ENCODE assay signal across 37 cellular contexts in genomic region chr14:97354119-97354722, GRCh38.
DNase-seq lines count a peak whose midpoint lies in the region; ATAC-seq, FAIRE-seq and TF ChIP-seq lines count a peak whose summit lies in the region.
"Had no signal": no experiment of that assay in that cellular context is flagged by ENCODE, and none has a peak within 500 bp of the region (broad histone marks: within the 10 kb centered on the region; RNA-seq: fewer than 3 reads in every experiment).

No MANE protein-coding gene starts in this region.

- H3K27ac ChIP-seq in GM12878 (ENCODE audit: control insufficient read depth, insufficient read depth), result no peak overlapping the region
- H3K27ac ChIP-seq in foreskin keratinocyte, result no peak overlapping the region
- peak overlapping the region; percentile 53 for H3K27ac ChIP-seq in neural cell (ENCODE audit: low read length)
- H3K27ac ChIP-seq: 22Rv1; A549; BLaER1; BLaER1 treated with 17β-estradiol and CSF1 and Interleukin-3, amounts not matched to agents 10 nM and 100 nM; C4-2B had no signal

- H3K9me2 ChIP-seq in neural cell (ENCODE audit: insufficient read depth, low read length), result no peaks in the 10 kb centered on the region

- in situ Hi-C loops in GM12878 (cut with MboI), result no loop called here

- no peak for TF ChIP-seq POLR2A in GM12878 (IDR thresholded peaks at IDR 0.05; ENCODE audit: low read depth, low read length)

- no peak for FAIRE-seq in GM12878 (lab: Jason Lieb, UNC)
- FAIRE-seq: A204.1, A549, D721Med had no signal

- H3K4me2 ChIP-seq in GM12878 (ENCODE audit: control insufficient read depth, insufficient read depth), result no peak overlapping the region
- no peak overlapping the region for H3K4me2 ChIP-seq in neural cell (ENCODE audit: low read length)
- H3K4me2 ChIP-seq: A549; BLaER1; BLaER1 treated with 17β-estradiol and CSF1 and Interleukin-3, amounts not matched to agents 10 nM and 100 nM had no signal

- H3K4me1 Mint-ChIP-seq in activated naive CD4-positive, alpha-beta T cell treated with anti-CD3 and anti-CD28 coated beads, Interleukin-2, amount 50 U/mL, for 24 hours, result no peaks in the 10 kb centered on the region
- H3K4me1 Mint-ChIP-seq: B cell, CD14-positive monocyte had no signal

- TF ChIP-seq RAD21 in GM12878 (IDR thresholded peaks at IDR 0.05; ENCODE audit: insufficient read depth, low read depth, low read length), result peak; percentile 14; the same call in 1 of the 2 replicates
- peak; percentile 68 for TF ChIP-seq RAD21 in neural cell (conservative IDR thresholded peaks at IDR 0.05)

- H3K9ac ChIP-seq in GM12878 (ENCODE audit: control insufficient read depth, insufficient read depth, low read length) (no peak overlapping the region), neural cell (ENCODE audit: low read length) (no peak overlapping the region)
- H3K9ac ChIP-seq: BLaER1; BLaER1 treated with 17β-estradiol and CSF1 and Interleukin-3, amounts not matched to agents 10 nM and 100 nM had no signal

- TF ChIP-seq EP300 in GM12878 (IDR thresholded peaks at IDR 0.05; ENCODE audit: borderline replicate concordance in 1 of 2, control insufficient read depth in 1 of 2, low read depth in 2 of 2, low read length in 2 of 2) (no peak), neural cell (conservative IDR thresholded peaks at IDR 0.05; ENCODE audit: poor library complexity, severe bottlenecking) (peak; percentile 90)

- H3K9me3 Mint-ChIP-seq in activated naive CD4-positive, alpha-beta T cell treated with anti-CD3 and anti-CD28 coated beads, Interleukin-2, amount 50 U/mL, for 24 hours, result no peaks in the 10 kb centered on the region
- H3K9me3 Mint-ChIP-seq in activated naive CD4-positive, alpha-beta T cell treated with anti-CD3 and anti-CD28 coated beads, Interleukin-2, amount 50 U/mL, for 72 hours, result peaks cover 0 to 9% of the 10 kb centered on the region in 2 donors
- H3K9me3 Mint-ChIP-seq: CD4-positive, alpha-beta T cell; CD8-positive, alpha-beta T cell had no signal

- CTCF ChIA-PET in GM12878 (lab: Yijun Ruan, JAX), result interaction anchor here (1.1 to 1.7 kb wide), 5 partner anchors 9 to 53 kb away, joined by 3 to 5 read pairs (median 3); no protein-coding TSS in a partner anchor

- no peaks in the 10 kb centered on the region for H3K36me3 Mint-ChIP-seq in activated naive CD4-positive, alpha-beta T cell treated with anti-CD3 and anti-CD28 coated beads, Interleukin-2, amount 50 U/mL, for 24 hours
- H3K36me3 Mint-ChIP-seq in activated naive CD4-positive, alpha-beta T cell treated with anti-CD3 and anti-CD28 coated beads, Interleukin-2, amount 50 U/mL, for 72 hours, result no peaks in the 10 kb centered on the region
- H3K36me3 Mint-ChIP-seq: CD14-positive monocyte; CD4-positive, CD25-positive, alpha-beta regulatory T cell; CD8-positive, alpha-beta memory T cell; CD8-positive, alpha-beta T cell had no signal

- no peak for ATAC-seq in activated naive CD4-positive, alpha-beta T cell treated with anti-CD3 and anti-CD28 coated beads, Interleukin-2, amount 50 U/mL, for 72 hours
- ATAC-seq in GM12878, result no peak
- ATAC-seq in foreskin keratinocyte, result no peak
- no peak for ATAC-seq in mucosa of descending colon
- ATAC-seq: A549; CD8-positive, alpha-beta T cell had no signal

- no peak overlapping the region for H3K4me3 Mint-ChIP-seq in activated naive CD4-positive, alpha-beta T cell treated with anti-CD3 and anti-CD28 coated beads, Interleukin-2, amount 50 U/mL, for 24 hours
- H3K4me3 Mint-ChIP-seq: B cell; CD14-positive monocyte; CD4-positive, alpha-beta memory T cell; CD4-positive, alpha-beta T cell; CD4-positive, CD25-positive, alpha-beta regulatory T cell; CD8-positive, alpha-beta memory T cell; CD8-positive, alpha-beta T cell had no signal

- RAD21 ChIA-PET in GM12878 (lab: Charles Lee; ENCODE audit: unreplicated experiment), result interaction anchor here (1.1 to 3.8 kb wide), 6 partner anchors 18 to 54 kb away, joined by 3 to 15 read pairs (median 8); no protein-coding TSS in a partner anchor

- H3K9me3 ChIP-seq in GM12878 (replicated peaks; ENCODE audit: control insufficient read depth, insufficient read depth, low read length) (no peaks in the 10 kb centered on the region), neural cell (ENCODE audit: low read length) (no peaks in the 10 kb centered on the region), mucosa of descending colon (no peaks in the 10 kb centered on the region)
- H3K9me3 ChIP-seq: A549; BE2C; BLaER1; BLaER1 treated with 17β-estradiol and CSF1 and Interleukin-3, amounts not matched to agents 10 nM and 100 nM; Caco-2 had no signal

- no peaks in the 10 kb centered on the region for H3K4me1 ChIP-seq in GM12878 (ENCODE audit: control insufficient read depth, insufficient read depth, low read length)
- no peaks in the 10 kb centered on the region for H3K4me1 ChIP-seq in foreskin keratinocyte
- H3K4me1 ChIP-seq in mucosa of descending colon (ENCODE audit: low read depth), result no peaks in the 10 kb centered on the region
- H3K4me1 ChIP-seq: A549; BE2C; BLaER1; BLaER1 treated with 17β-estradiol and CSF1 and Interleukin-3, amounts not matched to agents 10 nM and 100 nM; Caco-2 had no signal

- H3K79me2 ChIP-seq in GM12878 (ENCODE audit: control insufficient read depth, insufficient read depth, low read length) (no peaks in the 10 kb centered on the region), neural cell (replicated peaks; ENCODE audit: insufficient read depth, low read length) (no peaks in the 10 kb centered on the region)

- no peaks in the 10 kb centered on the region for H3F3A ChIP-seq in neural cell (ENCODE audit: insufficient read depth, low read length, poor library complexity, severe bottlenecking)

- WGBS in GM12878 (ENCODE audit: insufficient coverage, insufficient replicate concordance, low lambda C conversion rate, missing lambda C conversion rate), result 0% methylated on average over 3 of the region's 3 CpGs

- H3K27me3 ChIP-seq in GM12878 (replicated peaks in 1 of 2; ENCODE audit: control insufficient read depth in 2 of 2, insufficient read depth in 2 of 2, low read length in 1 of 2) (no peaks in the 10 kb centered on the region), foreskin keratinocyte (peaks cover 2% of the 10 kb centered on the region), neural cell (ENCODE audit: insufficient read depth, low read depth, low read length) (no peaks in the 10 kb centered on the region)
- H3K27me3 ChIP-seq: BE2C; BLaER1; BLaER1 treated with 17β-estradiol and CSF1 and Interleukin-3, amounts not matched to agents 10 nM and 100 nM had no signal

- peak overlapping the region; percentile 38 for H3K27ac Mint-ChIP-seq in activated naive CD4-positive, alpha-beta T cell treated with anti-CD3 and anti-CD28 coated beads, Interleukin-2, amount 50 U/mL, for 24 hours
- no peak overlapping the region for H3K27ac Mint-ChIP-seq in activated naive CD4-positive, alpha-beta T cell treated with anti-CD3 and anti-CD28 coated beads, Interleukin-2, amount 50 U/mL, for 72 hours
- H3K27ac Mint-ChIP-seq: B cell; CD14-positive monocyte; CD4-positive, alpha-beta T cell; CD8-positive, alpha-beta T cell had no signal

- SMC1A ChIA-PET in GM12878 (lab: Charles Lee; ENCODE audit: uncharacterized antibody, unreplicated experiment), result interaction anchor here (0.7 to 2.4 kb wide), 11 partner anchors 10 to 63 kb away, joined by 3 to 8 read pairs (median 4); no protein-coding TSS in a partner anchor

- intact Hi-C loops in GM12878 (cut with micrococcal nuclease; ENCODE audit: unreplicated experiment), result no loop called here
- intact Hi-C loops in mucosa of descending colon (cut with DNase I, micrococcal nuclease), result no loop called here

- BruUV-seq in GM12878 (replicated peaks; lab: Mats Ljungman, UMichigan), result no TSS peak

- DNase-seq in activated naive CD4-positive, alpha-beta T cell treated with anti-CD3 and anti-CD28 coated beads, Interleukin-2, amount 50 U/mL, for 72 hours (ENCODE audit: low spot score in 2 of 2), result no peak
- DNase-seq in GM12878 (ENCODE audit: low read depth, low spot score) (no peak), foreskin keratinocyte (no peak), mucosa of descending colon (no peak), SW 1271 (lab: John Stamatoyannopoulos, UW) (no peak)
- no peak for DNase-seq in activated CD4-positive, CD25-positive, alpha-beta regulatory T cell (lab: John Stamatoyannopoulos, UW)
- DNase-seq: 8988T; ACHN; AML-193; BE2C; C1 segment of cervical spinal cord; Caco-2; Calu3; CD4-positive, alpha-beta memory T cell; CD4-positive, alpha-beta T cell; CD4-positive, CD25-positive, alpha-beta regulatory T cell; CD8-positive, alpha-beta memory T cell; CD8-positive, alpha-beta T cell; COR-L47; DMS 273 treated with DMSO at 0.1 percent for 48 hours; DMS153; DMS53; DMS79; DMS79 treated with DMSO at 0.1 percent for 48 hours; DND-41; EL had no signal

- POLR2A ChIA-PET in GM12878 (lab: Charles Lee), result interaction anchor here (1.0 to 3.0 kb wide), 4 partner anchors 14 to 34 kb away, joined by 4 to 7 read pairs (median 4); no protein-coding TSS in a partner anchor

- no peak overlapping the region for H3K4me3 ChIP-seq in GM12878
- H3K4me3 ChIP-seq in neural cell (ENCODE audit: low read length), result no peak overlapping the region
- H3K4me3 ChIP-seq in mucosa of descending colon, result no peak overlapping the region
- H3K4me3 ChIP-seq: A549; BLaER1; BLaER1 treated with 17β-estradiol and CSF1 and Interleukin-3, amounts not matched to agents 10 nM and 100 nM had no signal

- no peak overlapping the region for H2AFZ ChIP-seq in GM12878 (ENCODE audit: control insufficient read depth, low read depth, low read length)
- no peak overlapping the region for H2AFZ ChIP-seq in neural cell (ENCODE audit: low read depth, low read length)

- H4K20me1 ChIP-seq in GM12878 (ENCODE audit: control insufficient read depth, insufficient read depth) (no peaks in the 10 kb centered on the region), neural cell (ENCODE audit: insufficient read depth) (no peaks in the 10 kb centered on the region)
- H4K20me1 ChIP-seq: BLaER1; BLaER1 treated with 17β-estradiol and CSF1 and Interleukin-3, amounts not matched to agents 10 nM and 100 nM had no signal

- no peaks in the 10 kb centered on the region for H3K27me3 Mint-ChIP-seq in activated naive CD4-positive, alpha-beta T cell treated with anti-CD3 and anti-CD28 coated beads, Interleukin-2, amount 50 U/mL, for 24 hours
- H3K27me3 Mint-ChIP-seq: B cell; CD4-positive, alpha-beta T cell had no signal

- H3K36me3 ChIP-seq in GM12878 (ENCODE audit: control insufficient read depth in 2 of 2, insufficient read depth in 2 of 2, low read length in 1 of 2), result no peaks in the 10 kb centered on the region
- no peaks in the 10 kb centered on the region for H3K36me3 ChIP-seq in neural cell (ENCODE audit: insufficient read depth, low read length)
- H3K36me3 ChIP-seq in mucosa of descending colon (ENCODE audit: low read depth), result no peaks in the 10 kb centered on the region
- H3K36me3 ChIP-seq: BE2C; BLaER1; BLaER1 treated with 17β-estradiol and CSF1 and Interleukin-3, amounts not matched to agents 10 nM and 100 nM had no signal

- TF ChIP-seq CTCF in GM12878 (IDR thresholded peaks at IDR 0.05 in 2 of 3, conservative IDR thresholded peaks at IDR 0.05 in 1 of 3; ENCODE audit: control insufficient read depth in 2 of 3, extremely low read depth in 1 of 3, insufficient read depth in 1 of 3, low read depth in 3 of 3, low read length in 3 of 3), result no peak
- TF ChIP-seq CTCF in foreskin keratinocyte (conservative IDR thresholded peaks at IDR 0.05), result peak; percentile 26
- peak; percentile 66 for TF ChIP-seq CTCF in neural cell (IDR thresholded peaks at IDR 0.05; ENCODE audit: poor library complexity, severe bottlenecking)
- TF ChIP-seq CTCF in mucosa of descending colon (IDR thresholded peaks at IDR 0.05), result no peak

Comparison
In these comparisons a context has a peak if more than half of its experiments do, and no peak if none do; other contexts are left out.
1. CTCF ChIP-seq: peak in foreskin keratinocyte (single experiment) and neural cell (single experiment); none in GM12878 (0 of 3) and mucosa of descending colon (single experiment).